In genomic region chr7:2820508-2820934, GRCh38 we compare ENCODE assay signal across 9 cellular contexts. TPM values are rescaled to one million over a fixed set of nuclear protein-coding genes. Genes with fewer than 3 reads are reported as not detected.
DNase-seq lines count a peak whose midpoint lies in the region; ATAC-seq, FAIRE-seq and TF ChIP-seq lines count a peak whose summit lies in the region.
"Had no signal": no experiment of that assay in that cellular context is flagged by ENCODE, and none has a peak within 500 bp of the region (broad histone marks: within the 10 kb centered on the region; RNA-seq: fewer than 3 reads in every experiment).

No MANE protein-coding gene starts in this region.

- peaks cover 8% of the 10 kb centered on the region for H4K20me1 ChIP-seq in K562 (replicated peaks; ENCODE audit: control insufficient read depth, insufficient read depth, low read length)

- DNase-seq in HPDE6-E6E7 (ENCODE audit: extremely low spot score): peak; percentile 71
- no peak for DNase-seq in K562 (ENCODE audit: extremely low read depth in 1 of 4, low spot score in 3 of 4)
- DNase-seq in kidney: peak; percentile 89
- DNase-seq in stromal cell of bone marrow (ENCODE audit: low read depth): peak; percentile 91
- no peak for DNase-seq in NCI-H187 treated with DMSO at 0.1 percent for 48 hours (lab: John Stamatoyannopoulos, UW)
- no peak for DNase-seq in cerebellum (ENCODE audit: low spot score)
- DNase-seq in NCI-H2196 treated with DMSO at 0.1 percent for 48 hours (lab: John Stamatoyannopoulos, UW; ENCODE audit: unreplicated experiment): no peak
- DNase-seq: caudate nucleus had no signal

- no peak for TF ChIP-seq POLR2A in K562 (conservative IDR thresholded peaks at IDR 0.05)

- no peak overlapping the region for H3K9ac ChIP-seq in K562 (ENCODE audit: insufficient read depth in 1 of 2, low read depth in 2 of 2, low read length in 2 of 2)
- no peak overlapping the region for H3K9ac ChIP-seq in kidney (ENCODE audit: low read length in 2 of 2)

- no peak for TF ChIP-seq CTCF in K562 (IDR thresholded peaks at IDR 0.05 in 2 of 3, conservative IDR thresholded peaks at IDR 0.05 in 1 of 3; ENCODE audit: insufficient read depth in 2 of 3, low read depth in 1 of 3, low read length in 3 of 3)
- TF ChIP-seq CTCF in kidney (IDR thresholded peaks at IDR 0.05; ENCODE audit: borderline replicate concordance, extremely low read depth, insufficient read depth): no peak

- POLR2A ChIA-PET in K562 (lab: Yijun Ruan, JAX): no interaction called here

- H3K4me2 ChIP-seq in K562 (ENCODE audit: insufficient read depth, low read length): no peak overlapping the region

- no peak for TF ChIP-seq EP300 in K562 (IDR thresholded peaks at IDR 0.05; ENCODE audit: low read length)

- ATAC-seq in K562 (no peak; the same call in 2 of the 3 replicates), HG03378 (IDR thresholded peaks at IDR 0.05; ENCODE audit: unreplicated experiment) (no peak)

- TF ChIP-seq RAD21 in K562 (CRISPR knock-in tag; conservative IDR thresholded peaks at IDR 0.05 in 1 of 2, IDR thresholded peaks at IDR 0.05 in 1 of 2): no peak

- H3K79me2 ChIP-seq in K562 (ENCODE audit: control insufficient read depth, insufficient read depth, low read length): peaks cover 36% of the 10 kb centered on the region

- H3K4me1 ChIP-seq in K562 (replicated peaks in 1 of 2; ENCODE audit: control insufficient read depth in 2 of 2, insufficient read depth in 2 of 2, low read length in 2 of 2) (peaks cover 0 to 8% of the 10 kb centered on the region in 2 experiments; a peak in 3 of 5 replicates), kidney (ENCODE audit: control insufficient read depth in 1 of 2, insufficient read depth in 1 of 2, low read depth in 1 of 2, low read length in 2 of 2) (peaks cover 4 to 35% of the 10 kb centered on the region in 2 donors)

- H3K27ac ChIP-seq in K562 (ENCODE audit: extremely low read depth, low read depth, low read length) (no peak overlapping the region), kidney (ENCODE audit: low read depth in 2 of 2, low read length in 2 of 2) (peak overlapping the region in 1 of 2 donors; percentile 33)

- in situ Hi-C loops in K562 (cut with MboI): no loop called here

- no peaks in the 10 kb centered on the region for H3K27me3 ChIP-seq in K562 (ENCODE audit: control insufficient read depth in 2 of 2, insufficient read depth in 2 of 2, low read length in 2 of 2)

- H3K9me3 ChIP-seq in K562 (replicated peaks; ENCODE audit: control insufficient read depth, insufficient read depth, low read depth, low read length) (no peaks in the 10 kb centered on the region), kidney (ENCODE audit: control insufficient read depth in 1 of 2, low read length in 2 of 2) (no peaks in the 10 kb centered on the region)

- H2AFZ ChIP-seq in K562 (ENCODE audit: low read depth, low read length): no peak overlapping the region

- CTCF ChIA-PET in K562 (lab: Yijun Ruan, JAX; ENCODE audit: low intra/inter-chr PET ratio): no interaction called here

- no peak overlapping the region for H3K4me3 ChIP-seq in K562
- H3K4me3 ChIP-seq in kidney (ENCODE audit: low read length in 2 of 2): no peak overlapping the region

- intact Hi-C loops in K562 (cut with micrococcal nuclease) (no loop called here), kidney (cut with DNase I) (no loop called here)

- no TSS peak for BruUV-seq in K562 (replicated peaks; lab: Mats Ljungman, UMichigan)

- H3K36me3 ChIP-seq in K562 (ENCODE audit: control insufficient read depth, insufficient read depth, low read length) (no peaks in the 10 kb centered on the region), kidney (ENCODE audit: control insufficient read depth in 1 of 2, insufficient read depth in 2 of 2, low read length in 2 of 2) (no peaks in the 10 kb centered on the region)

- WGBS in K562 (ENCODE audit: insufficient coverage, low coverage, missing lambda C conversion rate): 85% methylated on average over 4 of the region's 4 CpGs

- no peaks in the 10 kb centered on the region for H3K9me1 ChIP-seq in K562 (ENCODE audit: control insufficient read depth, insufficient read depth, low read length)

- no peak for FAIRE-seq in K562 (lab: Jason Lieb, UNC)
- no peak for FAIRE-seq in kidney (lab: Jason Lieb, UNC)

RNA-seq across cellular contexts. Expression of gene GNA12, which starts 23.6 kb away (rescaled TPM):
- total RNA-seq in K562 (2011; cell fraction: chromatin; rRNA removed; ENCODE audit: low replicate concordance): 34.3 and 48.1 TPM in 2 replicates
- total RNA-seq in K562 (2011; cell fraction: nucleolus; rRNA removed): 27.5 and 29.5 TPM in 2 replicates
- 23.2 and 24.7 TPM in 2 replicates for total RNA-seq in K562 (2011; cell fraction: nucleoplasm; rRNA removed)
- total RNA-seq in K562 (2014; rRNA removed): 3.6 and 6.3 TPM in 2 replicates
- total RNA-seq in K562 (2014; rRNA removed; fragmentation: Illumina TruSeq; extraction: Trizol): 6.6 and 8.4 TPM in 2 replicates
- total RNA-seq in K562 (2015; rRNA removed; fragmentation: Illumina TruSeq; extraction: Trizol): 9.2 and 9.6 TPM in 2 replicates
- 24.5 and 25.0 TPM in 2 replicates for total RNA-seq in K562 (2021)
- polyA plus RNA-seq in K562 (2011; rRNA removed): 32.7 and 34.2 TPM in 2 replicates
- 30.5 and 36.3 TPM in 2 replicates for polyA plus RNA-seq in K562 (2011; cell fraction: cytosol; rRNA removed)
- polyA plus RNA-seq in K562 (2011; cell fraction: nucleus; rRNA removed): 18.5 and 19.3 TPM in 2 replicates
- polyA plus RNA-seq in K562 (2012): 18.1 and 31.2 TPM in 2 replicates
- 19.4 and 20.7 TPM in 2 replicates for polyA plus RNA-seq in K562 (2014; fragmentation: Illumina TruSeq; extraction: Trizol)
- 1 to 10 TPM in 1 of 2 experiments, under 1 TPM in 1; 0.65 to 2.2 TPM for polyA plus RNA-seq in K562 (2014; fragmentation: Nextera tagmentation; extraction: Ambion mirVana)
- polyA plus RNA-seq in K562 (2014; rRNA removed): 16.4 and 18.3 TPM in 2 replicates
- 30.0 and 50.8 TPM in 2 replicates for polyA minus RNA-seq in K562 (2011; rRNA and poly(A)+ RNA removed)
- polyA minus RNA-seq in K562 (2011; cell fraction: cytosol; rRNA and poly(A)+ RNA removed): 22.2 and 27.2 TPM in 2 replicates
- polyA minus RNA-seq in K562 (2011; cell fraction: nucleus; rRNA and poly(A)+ RNA removed): 6.3 and 10.7 TPM in 2 replicates
- total RNA-seq in kidney: 41.1 TPM
- 16.5 TPM for polyA plus RNA-seq in kidney (ENCODE audit: insufficient read depth, low read depth, low replicate concordance)
- 24.1 TPM for total RNA-seq in cerebellum

Comparison
In these comparisons a context has a peak if more than half of its experiments do, and no peak if none do; other contexts are left out.
1. DNase-seq: peak in HPDE6-E6E7 (single experiment), kidney (single experiment) and stromal cell of bone marrow (single experiment); none in K562 (0 of 4), NCI-H187 treated with DMSO at 0.1 percent for 48 hours (single experiment), cerebellum (single experiment) and NCI-H2196 treated with DMSO at 0.1 percent for 48 hours (single experiment).